In genomic region chr18:9137168-9138066, GRCh38 we compare ENCODE assay signal across 8 cellular contexts. TPM values are rescaled to one million over a fixed set of nuclear protein-coding genes. Genes with fewer than 3 reads are reported as not detected.
DNase-seq lines count a peak whose midpoint lies in the region; ATAC-seq, FAIRE-seq and TF ChIP-seq lines count a peak whose summit lies in the region.

No MANE protein-coding gene starts in this region.

- TF ChIP-seq RAD21 in HepG2 (CRISPR knock-in tag; IDR thresholded peaks at IDR 0.05), result no peak

- peaks cover 24% of the 10 kb centered on the region for H4K20me1 ChIP-seq in HepG2 (ENCODE audit: insufficient read depth, low read length)

- H3K4me2 ChIP-seq in HepG2 (ENCODE audit: low read depth, low read length), result peak overlapping the region; percentile 74

- TF ChIP-seq EP300 in HepG2 (IDR thresholded peaks at IDR 0.05; ENCODE audit: low read depth in 2 of 2, low read length in 2 of 2), result no peak
- 0 out of 2 replicates have a peak, but pooled peaks have one; percentile 33 for TF ChIP-seq EP300 in HepG2 (CRISPR knock-in tag; IDR thresholded peaks at IDR 0.05; ENCODE audit: borderline replicate concordance)

- WGBS in HepG2 (ENCODE audit: low lambda C conversion rate), result under 1% methylated on average over 29 of the region's 95 CpGs

- POLR2A ChIA-PET in HepG2 (lab: Yijun Ruan, JAX), result interaction anchor here (1.0 to 5.2 kb wide), 11 partner anchors 9 to 64 kb away, joined by 3 to 71 read pairs (median 6); partner anchors contain the start of gene NDUFV2

- peak in 1 of 2 experiments; percentile 3; a peak in 1 of 4 replicates for TF ChIP-seq POLR2A in HepG2 (IDR thresholded peaks at IDR 0.05; ENCODE audit: insufficient read depth in 1 of 2, low read depth in 2 of 2, low read length in 2 of 2)

- peak overlapping the region; percentile 98 to 99 for H3K27ac ChIP-seq in coronary artery
- H3K27ac ChIP-seq in HepG2 (ENCODE audit: extremely low read length, insufficient read depth, low read length), result peak overlapping the region; percentile 97

- FAIRE-seq in HepG2 (lab: Jason Lieb, UNC), result no peak

- CTCF ChIA-PET in HepG2 (lab: Yijun Ruan, JAX; ENCODE audit: low intra/inter-chr PET ratio, low total read pairs), result no interaction called here

- BruUV-seq in HepG2 (replicated peaks; lab: Mats Ljungman, UMichigan), result no TSS peak

- DNase-seq in AG08395 (ENCODE audit: low spot score) (peak; percentile 79), NCI-H345 treated with DMSO at 0.1 percent for 48 hours (lab: John Stamatoyannopoulos, UW; ENCODE audit: unreplicated experiment) (peak; percentile 39), coronary artery (ENCODE audit: low spot score) (no peak), HepG2 (ENCODE audit: low spot score) (peak; percentile 53)
- peak; percentile 52 to 67 for DNase-seq in activated CD4-positive, alpha-beta T cell treated with anti-CD3 and anti-CD28 coated beads for 4 hours
- DNase-seq in stimulated activated CD4-positive, alpha-beta T cell treated with anti-CD3 and anti-CD28 coated beads, Interleukin-4, amount 100 ng/mL, for 4 hours, result peak; percentile 64 to 68

- no peaks in the 10 kb centered on the region; a peak in 2 of 5 replicates for H3K27me3 ChIP-seq in HepG2 (ENCODE audit: control insufficient read depth in 1 of 2, insufficient read depth in 2 of 2, low read length in 2 of 2)

- in situ Hi-C loops in HepG2 (cut with HindIII; ENCODE audit: extremely low pct_ligation_motif_present, low pct_unique_long_range_greater_than_20kb), result loop anchor here (5.0 kb wide), 1 partner anchor 60 kb away; no protein-coding TSS in a partner anchor

- H3K9me3 ChIP-seq in HepG2 (ENCODE audit: low read length), result no peaks in the 10 kb centered on the region

- H3K36me3 ChIP-seq in HepG2 (replicated peaks in 1 of 2; ENCODE audit: control insufficient read depth in 1 of 2, insufficient read depth in 2 of 2, low read length in 2 of 2), result peaks cover 2 to 7% of the 10 kb centered on the region in 2 experiments; a peak in 3 of 5 replicates

- H3K79me2 ChIP-seq in HepG2 (ENCODE audit: insufficient read depth, low read length), result peaks cover 69% of the 10 kb centered on the region

- peaks cover 63% of the 10 kb centered on the region for H3K4me1 ChIP-seq in HepG2 (ENCODE audit: insufficient read depth, low read length)

- peak overlapping the region; percentile 85 for H3K4me3 ChIP-seq in coronary artery
- peak overlapping the region; percentile 85 to 94 (median 93) for H3K4me3 ChIP-seq in HepG2 (replicated peaks in 1 of 3; ENCODE audit: insufficient read depth in 1 of 3, low read depth in 2 of 3, low read length in 3 of 3)

- intact Hi-C loops in HepG2 (cut with micrococcal nuclease; ENCODE audit: unreplicated experiment), result loop anchor here (2.0 to 5.0 kb wide), 2 partner anchors 35 to 65 kb away; partner anchors contain the start of gene NDUFV2

- H2AFZ ChIP-seq in HepG2 (ENCODE audit: low read length), result no peak overlapping the region

- ATAC-seq in GM18873 (IDR thresholded peaks at IDR 0.05; ENCODE audit: low FRiP score, unreplicated experiment) (peak; percentile 19), HG03108 (IDR thresholded peaks at IDR 0.05; ENCODE audit: unreplicated experiment) (peak; percentile 27), HepG2 (peak; percentile 16)

- no peak for TF ChIP-seq CTCF in coronary artery (IDR thresholded peaks at IDR 0.05)
- no peak for TF ChIP-seq CTCF in HepG2 (CRISPR knock-in tag; IDR thresholded peaks at IDR 0.05)

- H3K9ac ChIP-seq in HepG2 (ENCODE audit: insufficient read depth, low read depth, low read length), result peak overlapping the region; percentile 92

TF ChIP-seq in HepG2, 621 proteins besides CTCF, POLR2A, EP300 and RAD21 (continues in another document):
- TF ChIP-seq KAT8 (CRISPR knock-in tag; IDR thresholded peaks at IDR 0.05), result peak; percentile 30; the same call in 1 of the 2 replicates
- 0 out of 2 replicates have a peak, but pooled peaks have one; percentile 10 for TF ChIP-seq ZBTB7B (CRISPR knock-in tag; IDR thresholded peaks at IDR 0.05)
- 0 out of 2 replicates have a peak, but pooled peaks have one; percentile 29 for TF ChIP-seq ZNF33A (CRISPR knock-in tag; IDR thresholded peaks at IDR 0.05; ENCODE audit: borderline replicate concordance)
- TF ChIP-seq KMT2B (CRISPR knock-in tag; IDR thresholded peaks at IDR 0.05), result peak; percentile 53; the same call in 1 of the 2 replicates
- TF ChIP-seq HDAC1 (CRISPR knock-in tag; IDR thresholded peaks at IDR 0.05), result peak; percentile 49
- 0 out of 2 replicates have a peak, but pooled peaks have one; percentile 41 for TF ChIP-seq SMAD3 (CRISPR knock-in tag; IDR thresholded peaks at IDR 0.05)
- TF ChIP-seq ASH2L (IDR thresholded peaks at IDR 0.05; ENCODE audit: insufficient read length, low read depth, low read length), result peak; percentile 55

RNA-seq across cellular contexts. Expression of gene ANKRD12, which starts 0.8 kb away (rescaled TPM):
- total RNA-seq in HepG2 (2016; rRNA removed; fragmentation: Illumina TruSeq; extraction: Trizol), result 16.8 and 23.2 TPM in 2 replicates
- total RNA-seq in HepG2 (2016; cell fraction: cytosol; rRNA removed; fragmentation: Illumina TruSeq; extraction: Trizol; ENCODE audit: low read depth), result 185 and 208 TPM in 2 replicates
- total RNA-seq in HepG2 (2016; cell fraction: insoluble cytoplasmic fraction; rRNA removed; fragmentation: Illumina TruSeq; extraction: Trizol), result 13.8 and 24.0 TPM in 2 replicates
- 82.6 and 97.9 TPM in 2 replicates for total RNA-seq in HepG2 (2016; cell fraction: membrane; rRNA removed; fragmentation: Illumina TruSeq; extraction: Trizol)
- total RNA-seq in HepG2 (2016; cell fraction: nucleus; rRNA removed; fragmentation: Illumina TruSeq; extraction: Trizol), result 25.9 and 32.4 TPM in 2 replicates
- polyA plus RNA-seq in HepG2 (2011; rRNA removed), result 5.0 and 6.0 TPM in 2 replicates
- polyA plus RNA-seq in HepG2 (2011; cell fraction: cytosol; rRNA removed), result 1.1 and 3.2 TPM in 2 replicates
- polyA plus RNA-seq in HepG2 (2011; cell fraction: nucleus; rRNA removed), result 11.1 and 12.2 TPM in 2 replicates
- polyA plus RNA-seq in HepG2 (2012), result 12.0 and 13.7 TPM in 2 replicates
- polyA plus RNA-seq in HepG2 (2016; cell fraction: cytosol; fragmentation: Illumina TruSeq; extraction: Trizol; ENCODE audit: low read depth), result 0.16 and 0.49 TPM in 2 replicates
- polyA plus RNA-seq in HepG2 (2016; cell fraction: insoluble cytoplasmic fraction; fragmentation: Illumina TruSeq; extraction: Trizol; ENCODE audit: low read depth), result 6.2 and 6.3 TPM in 2 replicates
- polyA plus RNA-seq in HepG2 (2016; cell fraction: membrane; fragmentation: Illumina TruSeq; extraction: Trizol; ENCODE audit: low read depth), result 0.37 and 0.38 TPM in 2 replicates
- 22.3 and 24.5 TPM in 2 replicates for polyA plus RNA-seq in HepG2 (2016; cell fraction: nucleus; fragmentation: Illumina TruSeq; extraction: Trizol; ENCODE audit: insufficient read depth, low read depth)
- polyA minus RNA-seq in HepG2 (2011; rRNA and poly(A)+ RNA removed; ENCODE audit: low replicate concordance), result 17.9 and 18.3 TPM in 2 replicates
- 40.9 and 44.7 TPM in 2 replicates for polyA minus RNA-seq in HepG2 (2011; cell fraction: cytosol; rRNA and poly(A)+ RNA removed)
- 80.1 and 85.7 TPM in 2 replicates for polyA minus RNA-seq in HepG2 (2011; cell fraction: nucleus; rRNA and poly(A)+ RNA removed)

RNA-seq across cellular contexts. Expression of gene NDUFV2, which starts 34.9 kb away (rescaled TPM):
- total RNA-seq in HepG2 (2016; rRNA removed; fragmentation: Illumina TruSeq; extraction: Trizol), result 299 and 369 TPM in 2 replicates
- total RNA-seq in HepG2 (2016; cell fraction: cytosol; rRNA removed; fragmentation: Illumina TruSeq; extraction: Trizol; ENCODE audit: low read depth), result 264 and 285 TPM in 2 replicates
- total RNA-seq in HepG2 (2016; cell fraction: insoluble cytoplasmic fraction; rRNA removed; fragmentation: Illumina TruSeq; extraction: Trizol), result 309 and 377 TPM in 2 replicates
- 307 and 313 TPM in 2 replicates for total RNA-seq in HepG2 (2016; cell fraction: membrane; rRNA removed; fragmentation: Illumina TruSeq; extraction: Trizol)
- total RNA-seq in HepG2 (2016; cell fraction: nucleus; rRNA removed; fragmentation: Illumina TruSeq; extraction: Trizol), result 175 and 186 TPM in 2 replicates
- polyA plus RNA-seq in HepG2 (2011; rRNA removed), result 179 and 216 TPM in 2 replicates
- polyA plus RNA-seq in HepG2 (2011; cell fraction: cytosol; rRNA removed), result 94.3 and 126 TPM in 2 replicates
- 54.4 and 62.6 TPM in 2 replicates for polyA plus RNA-seq in HepG2 (2011; cell fraction: nucleus; rRNA removed)
- 148 and 182 TPM in 2 replicates for polyA plus RNA-seq in HepG2 (2012)
- polyA plus RNA-seq in HepG2 (2016; cell fraction: cytosol; fragmentation: Illumina TruSeq; extraction: Trizol; ENCODE audit: low read depth), result 325 and 381 TPM in 2 replicates
- 331 and 354 TPM in 2 replicates for polyA plus RNA-seq in HepG2 (2016; cell fraction: insoluble cytoplasmic fraction; fragmentation: Illumina TruSeq; extraction: Trizol; ENCODE audit: low read depth)
- polyA plus RNA-seq in HepG2 (2016; cell fraction: membrane; fragmentation: Illumina TruSeq; extraction: Trizol; ENCODE audit: low read depth), result 233 and 259 TPM in 2 replicates
- polyA plus RNA-seq in HepG2 (2016; cell fraction: nucleus; fragmentation: Illumina TruSeq; extraction: Trizol; ENCODE audit: insufficient read depth, low read depth), result 182 and 183 TPM in 2 replicates
- polyA minus RNA-seq in HepG2 (2011; rRNA and poly(A)+ RNA removed; ENCODE audit: low replicate concordance), result 35.8 and 38.7 TPM in 2 replicates
- 26.0 and 35.7 TPM in 2 replicates for polyA minus RNA-seq in HepG2 (2011; cell fraction: cytosol; rRNA and poly(A)+ RNA removed)
- 279 and 305 TPM in 2 replicates for polyA minus RNA-seq in HepG2 (2011; cell fraction: nucleus; rRNA and poly(A)+ RNA removed)
